In genomic region chr4:158998624-158999023, GRCh38 we compare ENCODE assay signal across 20 cellular contexts.
DNase-seq lines count a peak whose midpoint lies in the region; ATAC-seq lines count a peak whose summit lies in the region.
"Had no signal": no experiment of that assay in that cellular context is flagged by ENCODE, and none has a peak within 500 bp of the region (broad histone marks: within the 10 kb centered on the region; RNA-seq: fewer than 3 reads in every experiment).

No MANE protein-coding gene starts in this region.

- no peak overlapping the region for H2AFZ ChIP-seq in mesenchymal stem cell (ENCODE audit: low read depth, low read length)

- H3K79me1 ChIP-seq in mesenchymal stem cell (replicated peaks; ENCODE audit: low read length, poor library complexity, severe bottlenecking): no peaks in the 10 kb centered on the region

- no peak overlapping the region for H4K91ac ChIP-seq in mesenchymal stem cell (ENCODE audit: low read length)

- no peak overlapping the region for H2AK5ac ChIP-seq in mesenchymal stem cell (ENCODE audit: low read length, severe bottlenecking)

- H3K23ac ChIP-seq in mesenchymal stem cell (ENCODE audit: low read length in 2 of 2): no peak overlapping the region

- H2BK120ac ChIP-seq in mesenchymal stem cell (ENCODE audit: low read depth, low read length): no peak overlapping the region

- H2BK12ac ChIP-seq in mesenchymal stem cell (ENCODE audit: low read length in 2 of 2): no peak overlapping the region

- H3K9me3 ChIP-seq in mesenchymal stem cell (ENCODE audit: control insufficient read depth, low read length): no peaks in the 10 kb centered on the region
- H3K9me3 ChIP-seq: lower lobe of right lung, thyroid gland had no signal

- no peak overlapping the region for H3K4me3 ChIP-seq in mesenchymal stem cell (ENCODE audit: insufficient read depth in 1 of 2, low read depth in 1 of 2, low read length in 2 of 2)
- H3K4me3 ChIP-seq: coronary artery, lower lobe of right lung, thyroid gland had no signal

- H3K9ac ChIP-seq in mesenchymal stem cell (ENCODE audit: low read length): no peak overlapping the region

- H3K36me3 ChIP-seq in mesenchymal stem cell (ENCODE audit: control insufficient read depth in 1 of 2, insufficient read depth in 2 of 2, low read depth in 1 of 2, low read length in 2 of 2): no peaks in the 10 kb centered on the region
- H3K36me3 ChIP-seq: lower lobe of right lung, thyroid gland had no signal

- no peak overlapping the region for H4K8ac ChIP-seq in mesenchymal stem cell (ENCODE audit: low read length)

- no peaks in the 10 kb centered on the region for H3K27me3 ChIP-seq in mesenchymal stem cell (ENCODE audit: control insufficient read depth in 1 of 2, insufficient read depth in 1 of 2, low read length in 2 of 2)
- H3K27me3 ChIP-seq: thyroid gland had no signal

- H3K4ac ChIP-seq in mesenchymal stem cell (ENCODE audit: low read depth in 1 of 2, low read length in 2 of 2): no peak overlapping the region

- WGBS in mesenchymal stem cell: 78% methylated on average over 6 of the region's 6 CpGs

- H2BK15ac ChIP-seq in mesenchymal stem cell (ENCODE audit: low read depth, poor library complexity, severe bottlenecking): no peak overlapping the region

- H3K4me2 ChIP-seq in mesenchymal stem cell (ENCODE audit: low read length, poor library complexity, severe bottlenecking): no peak overlapping the region

- H3K4me1 ChIP-seq in mesenchymal stem cell (ENCODE audit: control insufficient read depth, insufficient read depth, low read depth, low read length): no peaks in the 10 kb centered on the region
- H3K4me1 ChIP-seq: lower lobe of right lung, thyroid gland had no signal

- DNase-seq in EL (peak; percentile 76), LoVo (ENCODE audit: low spot score) (peak; percentile 81), amniotic epithelial cell (ENCODE audit: low read depth) (peak; percentile 55), mesenchymal stem cell (peak; percentile 32), NCI-H2029 treated with DMSO at 0.1 percent for 48 hours (lab: John Stamatoyannopoulos, UW) (no peak), cerebellar cortex (ENCODE audit: low spot score) (no peak), SIG-M5 (lab: John Stamatoyannopoulos, UW) (no peak)
- DNase-seq: activated CD4-positive, alpha-beta T cell treated with anti-CD3 and anti-CD28 coated beads, Interleukin-2, amount 50 U/mL, for 48 hours; amniotic stem cell; CD4-positive, CD25-positive, alpha-beta regulatory T cell; erythroblast; KG1; lower lobe of right lung; NCI-H1694; NCI-H774; stimulated activated CD4-positive, alpha-beta T cell treated with anti-CD3 and anti-CD28 coated beads, Interleukin-2, amount 100 ng/mL, for 48 hours; thyroid gland had no signal

- no peak overlapping the region for H3K14ac ChIP-seq in mesenchymal stem cell (ENCODE audit: low read length in 2 of 2)

- no peak overlapping the region for H2BK5ac ChIP-seq in mesenchymal stem cell (ENCODE audit: low read depth, low read length, poor library complexity, severe bottlenecking)

- ATAC-seq in HG02571 (IDR thresholded peaks at IDR 0.05; ENCODE audit: unreplicated experiment): no peak
- ATAC-seq: lower lobe of right lung; natural killer cell treated with Interleukin-12 subunit alpha and Interleukin-12 subunit beta and Interleukin-15 and Interleukin-18, amount 100 ng/mL, for 72 hours had no signal

- H3K27ac ChIP-seq in mesenchymal stem cell (ENCODE audit: low read length, poor library complexity, severe bottlenecking): no peak overlapping the region
- H3K27ac ChIP-seq: coronary artery, lower lobe of right lung, thyroid gland had no signal

- no peak overlapping the region for H3K18ac ChIP-seq in mesenchymal stem cell (ENCODE audit: low read depth in 1 of 2, low read length in 2 of 2)

Comparison
In these comparisons a context has a peak if more than half of its experiments do, and no peak if none do; other contexts are left out.
1. DNase-seq: peak in EL (single experiment), LoVo (single experiment), amniotic epithelial cell (single experiment) and mesenchymal stem cell (single experiment); none in NCI-H2029 treated with DMSO at 0.1 percent for 48 hours (single experiment), cerebellar cortex (single experiment) and SIG-M5 (single experiment).